In genomic region chr12:120218680-120219606, GRCh38 we compare ENCODE assay signal across 22 cellular contexts.
"Had no signal": no experiment of that assay in that cellular context is flagged by ENCODE, and none has a peak within 500 bp of the region (broad histone marks: within the 10 kb centered on the region; RNA-seq: fewer than 3 reads in every experiment).

No MANE protein-coding gene starts in this region.

- H3K27me3 Mint-ChIP-seq: activated CD4-positive, alpha-beta T cell treated with anti-CD3 and anti-CD28 coated beads, Interleukin-2, amount 10 ng/mL, durations not matched to agents 7 days and 5 days; activated T-helper 17 cell treated with anti-CD3 and anti-CD28 coated beads, Interleukin-2, amount 50 U/mL, for 72 hours; brain; dendritic cell treated with granulocyte-macrophage colony-stimulating factor and Interleukin-4, amounts not matched to agents 40 ng/mL and 50 ng/mL, for 4 days; naive thymus-derived CD4-positive, alpha-beta T cell; progenitor cell of endocrine pancreas had no signal

- ATAC-seq: activated CD8-positive, alpha-beta T cell treated with anti-CD3 and anti-CD28 coated beads, Interleukin-2, amount 10 ng/mL, durations not matched to agents 7 days and 5 days; activated T-helper 17 cell treated with anti-CD3 and anti-CD28 coated beads, Interleukin-2, amount 50 U/mL, for 72 hours; heart right ventricle; lower lobe of right lung; naive thymus-derived CD4-positive, alpha-beta T cell had no signal

- H3K9me3 Mint-ChIP-seq: activated CD4-positive, alpha-beta T cell treated with anti-CD3 and anti-CD28 coated beads, Interleukin-2, amount 10 ng/mL, durations not matched to agents 7 days and 5 days; activated T-helper 17 cell treated with anti-CD3 and anti-CD28 coated beads, Interleukin-2, amount 50 U/mL, for 72 hours; brain; dendritic cell treated with granulocyte-macrophage colony-stimulating factor and Interleukin-4, amounts not matched to agents 40 ng/mL and 50 ng/mL, for 4 days; naive thymus-derived CD4-positive, alpha-beta T cell; neural crest cell; T-helper 2 cell treated with Interferon-gamma antibody and Interleukin-4, amounts not matched to agents 5 μg/mL and 100 μg/mL, for 36 hours had no signal

- H3K27ac ChIP-seq: heart right ventricle, lower lobe of right lung, uterus, WERI-Rb-1 had no signal

- H3K4me1 Mint-ChIP-seq: activated T-helper 17 cell treated with anti-CD3 and anti-CD28 coated beads, Interleukin-2, amount 50 U/mL, for 72 hours; brain had no signal

- H3K4me3 Mint-ChIP-seq: activated CD4-positive, alpha-beta T cell treated with anti-CD3 and anti-CD28 coated beads, Interleukin-2, amount 10 ng/mL, durations not matched to agents 7 days and 5 days; activated CD8-positive, alpha-beta T cell treated with anti-CD3 and anti-CD28 coated beads, Interleukin-2, amount 10 ng/mL, durations not matched to agents 7 days and 5 days; activated T-helper 17 cell treated with anti-CD3 and anti-CD28 coated beads, Interleukin-2, amount 50 U/mL, for 72 hours; brain; dendritic cell treated with granulocyte-macrophage colony-stimulating factor and Interleukin-4, amounts not matched to agents 40 ng/mL and 50 ng/mL, for 4 days; naive thymus-derived CD4-positive, alpha-beta T cell; T-helper 2 cell treated with Interferon-gamma antibody and Interleukin-4, amounts not matched to agents 5 μg/mL and 100 μg/mL, for 36 hours had no signal

- H3K4me3 ChIP-seq: heart right ventricle, lower lobe of right lung, uterus had no signal

- H3K36me3 ChIP-seq: uterus had no signal

- H3K4me1 ChIP-seq: uterus had no signal

- H3K27ac Mint-ChIP-seq: activated CD4-positive, alpha-beta T cell treated with anti-CD3 and anti-CD28 coated beads, Interleukin-2, amount 10 ng/mL, durations not matched to agents 7 days and 5 days; activated CD8-positive, alpha-beta T cell treated with anti-CD3 and anti-CD28 coated beads, Interleukin-2, amount 10 ng/mL, durations not matched to agents 7 days and 5 days; activated T-helper 17 cell treated with anti-CD3 and anti-CD28 coated beads, Interleukin-2, amount 50 U/mL, for 72 hours; dendritic cell treated with granulocyte-macrophage colony-stimulating factor and Interleukin-4, amounts not matched to agents 40 ng/mL and 50 ng/mL, for 4 days; progenitor cell of endocrine pancreas; T-helper 2 cell treated with Interferon-gamma antibody and Interleukin-4, amounts not matched to agents 5 μg/mL and 100 μg/mL, for 36 hours had no signal

- DNase-seq: activated CD4-positive, alpha-beta T cell treated with anti-CD3 and anti-CD28 coated beads, Interleukin-2, amount 10 ng/mL, durations not matched to agents 7 days and 5 days; activated CD4-positive, CD25-positive, alpha-beta regulatory T cell treated with anti-CD3 and anti-CD28 coated beads, Interleukin-2, amount 50 U/mL, for 72 hours; activated CD8-positive, alpha-beta T cell treated with anti-CD3 and anti-CD28 coated beads, Interleukin-2, amount 10 ng/mL, durations not matched to agents 7 days and 5 days; aorta; effector CD4-positive, alpha-beta T cell; erythroblast; foreskin fibroblast; heart right ventricle; lower lobe of right lung; naive thymus-derived CD4-positive, alpha-beta T cell; retina; stimulated activated CD4-positive, alpha-beta T cell treated with anti-CD3 and anti-CD28 coated beads, Interleukin-12 subunit alpha, Interleukin-12 subunit beta, amount 100 ng/mL, for 4 hours; stimulated activated CD4-positive, alpha-beta T cell treated with anti-CD3 and anti-CD28 coated beads, Interleukin-4, amount 100 ng/mL, for 4 hours; trophoblast cell; uterus; WERI-Rb-1 had no signal

- H3K27me3 ChIP-seq: heart right ventricle, uterus had no signal

- H3K9me3 ChIP-seq: heart right ventricle, lower lobe of right lung, uterus had no signal
